Comparison of ENCODE assay signal across 1 cellular context in genomic region chr16:22352119-22352518, GRCh38.
TF ChIP-seq lines count a peak whose summit lies in the region.

No MANE protein-coding gene starts in this region.

TF ChIP-seq in GM23338, 12 proteins besides CTCF, POLR2A, EP300 and RAD21:
- TF ChIP-seq ZNF462 (CRISPR knock-in tag; IDR thresholded peaks at IDR 0.05) (no peak), NANOG (IDR thresholded peaks at IDR 0.05; ENCODE audit: borderline replicate concordance) (no peak), STAT1 (IDR thresholded peaks at IDR 0.05; ENCODE audit: unreplicated experiment) (no peak)
